Comparison of ENCODE assay signal across 1 cellular context in genomic region chr11:66317322-66317765, GRCh38.
TF ChIP-seq lines count a peak whose summit lies in the region.

No MANE protein-coding gene starts in this region.

TF ChIP-seq in GM12878, 131 proteins besides CTCF, POLR2A, EP300 and RAD21:
- TF ChIP-seq ATF2 (IDR thresholded peaks at IDR 0.05; ENCODE audit: low read length) (no peak), BACH1 (IDR thresholded peaks at IDR 0.05; ENCODE audit: borderline replicate concordance) (no peak), POLR2AphosphoS5 (IDR thresholded peaks at IDR 0.05; ENCODE audit: low read length) (peak; percentile 45; the same call in 1 of the 2 replicates), CHD2 (IDR thresholded peaks at IDR 0.05; ENCODE audit: borderline replicate concordance, low read depth, low read length) (0 out of 2 replicates have a peak, but pooled peaks have one; percentile 7), NRF1 (conservative IDR thresholded peaks at IDR 0.05; ENCODE audit: low read depth, low read length) (peak; percentile 41; the same call in 1 of the 2 replicates), ZNF24 (IDR thresholded peaks at IDR 0.05) (no peak), SMAD1 (IDR thresholded peaks at IDR 0.05; ENCODE audit: low read depth, partially characterized antibody) (no peak), E2F4 (IDR thresholded peaks at IDR 0.05; ENCODE audit: low read depth, low read length) (no peak), BHLHE40 (IDR thresholded peaks at IDR 0.05; ENCODE audit: borderline replicate concordance in 1 of 2, low read depth in 2 of 2, low read length in 1 of 2) (peak in 1 of 2 experiments; percentile 60; a peak in 1 of 4 replicates), RFX5 (IDR thresholded peaks at IDR 0.05; ENCODE audit: low read depth, low read length) (no peak), EGR1 (IDR thresholded peaks at IDR 0.05; ENCODE audit: borderline replicate concordance in 1 of 2, low read depth in 2 of 2, low read length in 2 of 2) (no peak), TAF1 (IDR thresholded peaks at IDR 0.05; ENCODE audit: borderline replicate concordance, low read depth, low read length) (0 out of 2 replicates have a peak, but pooled peaks have one; percentile 32)
